In genomic region chr3:19425825-19426224, GRCh38 we compare ENCODE assay signal across 25 cellular contexts.
"Had no signal": no experiment of that assay in that cellular context is flagged by ENCODE, and none has a peak within 500 bp of the region (broad histone marks: within the 10 kb centered on the region; RNA-seq: fewer than 3 reads in every experiment).

No MANE protein-coding gene starts in this region.

- H3K9me3 Mint-ChIP-seq: activated CD4-positive, alpha-beta memory T cell treated with anti-CD3 and anti-CD28 coated beads, Interleukin-2, amount 10 ng/mL, durations not matched to agents 7 days and 5 days; activated naive CD4-positive, alpha-beta T cell treated with anti-CD3 and anti-CD28 coated beads for 36 hours; activated naive CD4-positive, alpha-beta T cell treated with anti-CD3 and anti-CD28 coated beads, Interleukin-2, amount 50 U/mL, for 24 hours; activated T-helper 1 cell treated with anti-CD3 and anti-CD28 coated beads, Interleukin-12 subunit alpha, Interleukin-12 subunit beta, Interleukin-2, Interleukin-4 antibody, amounts not matched to agents 30 ng/mL and 10 ng/mL and 1 ng/mL, durations not matched to agents 14 hours and 24 hours and 36 hours; activated T-helper 2 cell treated with anti-CD3 and anti-CD28 coated beads, Interferon-gamma antibody, Interleukin-2, Interleukin-4, amounts not matched to agents 10 μg/mL and 5 μg/mL and 100 μg/mL, durations not matched to agents 14 hours and 24 hours and 36 hours had no signal

- DNase-seq: activated CD4-positive, alpha-beta memory T cell treated with anti-CD3 and anti-CD28 coated beads, Interleukin-2, amount 10 ng/mL, durations not matched to agents 7 days and 5 days; activated CD4-positive, alpha-beta T cell treated with anti-CD3 and anti-CD28 coated beads for 36 hours; activated CD4-positive, alpha-beta T cell treated with anti-CD3 and anti-CD28 coated beads, Interleukin-2, amount 10 ng/mL, durations not matched to agents 7 days and 5 days; activated CD4-positive, alpha-beta T cell treated with anti-CD3 and anti-CD28 coated beads, Interleukin-2, amount 50 U/mL, for 4 hours; activated CD4-positive, CD25-positive, alpha-beta regulatory T cell; activated CD4-positive, CD25-positive, alpha-beta regulatory T cell treated with anti-CD3 and anti-CD28 coated beads, Interleukin-2, amount 50 U/mL, for 72 hours; activated CD8-positive, alpha-beta memory T cell treated with anti-CD3 and anti-CD28 coated beads, Interleukin-2, amount 10 ng/mL, durations not matched to agents 7 days and 5 days; activated CD8-positive, alpha-beta memory T cell treated with anti-CD3 and anti-CD28 coated beads, Interleukin-2, amount 50 U/mL, for 4 hours; activated effector memory CD4-positive, alpha-beta T cell treated with anti-CD3 and anti-CD28 coated beads, Interleukin-2, amount 50 U/mL, for 16 hours; activated naive CD4-positive, alpha-beta T cell treated with anti-CD3 and anti-CD28 coated beads for 36 hours; activated T-cell treated with anti-CD3 and anti-CD28 coated beads, Interleukin-2, amount 50 U/mL, for 1 hour; activated T-cell treated with anti-CD3 and anti-CD28 coated beads, Interleukin-2, amount 50 U/mL, for 48 hours; amniotic stem cell; anterior cingulate cortex; body of pancreas; caudate nucleus; effector CD8-positive, alpha-beta T cell; esophagus squamous epithelium; foreskin melanocyte; T-helper 2 cell had no signal

- H3K36me3 ChIP-seq: esophagus squamous epithelium, gastroesophageal sphincter had no signal

- H3K27ac ChIP-seq: body of pancreas, epithelial cell of prostate, esophagus squamous epithelium, gastroesophageal sphincter had no signal

- H3K4me1 Mint-ChIP-seq: activated CD4-positive, alpha-beta T cell treated with anti-CD3 and anti-CD28 coated beads for 36 hours; activated naive CD4-positive, alpha-beta T cell treated with anti-CD3 and anti-CD28 coated beads, Interleukin-2, amount 50 U/mL, for 24 hours had no signal

- H3K36me3 Mint-ChIP-seq: activated CD8-positive, alpha-beta memory T cell treated with anti-CD3 and anti-CD28 coated beads, Interleukin-2, amount 10 ng/mL, durations not matched to agents 7 days and 5 days; activated naive CD4-positive, alpha-beta T cell treated with anti-CD3 and anti-CD28 coated beads, Interleukin-2, amount 50 U/mL, for 24 hours had no signal

- H3K27me3 Mint-ChIP-seq: activated CD4-positive, alpha-beta memory T cell treated with anti-CD3 and anti-CD28 coated beads, Interleukin-2, amount 10 ng/mL, durations not matched to agents 7 days and 5 days; activated CD4-positive, alpha-beta T cell treated with anti-CD3 and anti-CD28 coated beads for 36 hours; activated CD8-positive, alpha-beta memory T cell treated with anti-CD3 and anti-CD28 coated beads, Interleukin-2, amount 10 ng/mL, durations not matched to agents 7 days and 5 days; activated naive CD4-positive, alpha-beta T cell treated with anti-CD3 and anti-CD28 coated beads, Interleukin-2, amount 50 U/mL, for 24 hours had no signal

- H3K4me3 Mint-ChIP-seq: activated CD4-positive, alpha-beta memory T cell treated with anti-CD3 and anti-CD28 coated beads, Interleukin-2, amount 10 ng/mL, durations not matched to agents 7 days and 5 days; activated CD4-positive, alpha-beta T cell treated with anti-CD3 and anti-CD28 coated beads for 36 hours; activated CD4-positive, alpha-beta T cell treated with anti-CD3 and anti-CD28 coated beads, Interleukin-2, amount 10 ng/mL, durations not matched to agents 7 days and 5 days; activated CD8-positive, alpha-beta memory T cell treated with anti-CD3 and anti-CD28 coated beads, Interleukin-2, amount 10 ng/mL, durations not matched to agents 7 days and 5 days; activated naive CD4-positive, alpha-beta T cell treated with anti-CD3 and anti-CD28 coated beads for 36 hours; activated naive CD4-positive, alpha-beta T cell treated with anti-CD3 and anti-CD28 coated beads, Interleukin-2, amount 50 U/mL, for 24 hours; activated T-helper 1 cell treated with anti-CD3 and anti-CD28 coated beads, Interleukin-12 subunit alpha, Interleukin-12 subunit beta, Interleukin-2, Interleukin-4 antibody, amounts not matched to agents 30 ng/mL and 10 ng/mL and 1 ng/mL, durations not matched to agents 14 hours and 24 hours and 36 hours had no signal

- H3K27ac Mint-ChIP-seq: activated CD4-positive, alpha-beta memory T cell treated with anti-CD3 and anti-CD28 coated beads, Interleukin-2, amount 10 ng/mL, durations not matched to agents 7 days and 5 days; activated CD4-positive, alpha-beta T cell treated with anti-CD3 and anti-CD28 coated beads for 36 hours; activated CD4-positive, alpha-beta T cell treated with anti-CD3 and anti-CD28 coated beads, Interleukin-2, amount 10 ng/mL, durations not matched to agents 7 days and 5 days; activated CD8-positive, alpha-beta memory T cell treated with anti-CD3 and anti-CD28 coated beads, Interleukin-2, amount 10 ng/mL, durations not matched to agents 7 days and 5 days; activated naive CD4-positive, alpha-beta T cell treated with anti-CD3 and anti-CD28 coated beads for 36 hours; activated naive CD4-positive, alpha-beta T cell treated with anti-CD3 and anti-CD28 coated beads, Interleukin-2, amount 50 U/mL, for 24 hours; activated T-helper 1 cell treated with anti-CD3 and anti-CD28 coated beads, Interleukin-12 subunit alpha, Interleukin-12 subunit beta, Interleukin-2, Interleukin-4 antibody, amounts not matched to agents 30 ng/mL and 10 ng/mL and 1 ng/mL, durations not matched to agents 14 hours and 24 hours and 36 hours; activated T-helper 2 cell treated with anti-CD3 and anti-CD28 coated beads, Interferon-gamma antibody, Interleukin-2, Interleukin-4, amounts not matched to agents 10 μg/mL and 5 μg/mL and 100 μg/mL, durations not matched to agents 14 hours and 24 hours and 36 hours had no signal

- H3K27me3 ChIP-seq: body of pancreas, esophagus squamous epithelium, gastroesophageal sphincter had no signal

- H3K4me1 ChIP-seq: body of pancreas, esophagus squamous epithelium, gastroesophageal sphincter had no signal

- H3K9me3 ChIP-seq: body of pancreas, esophagus squamous epithelium, gastroesophageal sphincter had no signal

- H3K4me3 ChIP-seq: body of pancreas, esophagus squamous epithelium, gastroesophageal sphincter had no signal

- ATAC-seq: activated CD4-positive, alpha-beta T cell treated with anti-CD3 and anti-CD28 coated beads for 36 hours; activated CD8-positive, alpha-beta memory T cell treated with anti-CD3 and anti-CD28 coated beads, Interleukin-2, amount 10 ng/mL, durations not matched to agents 7 days and 5 days; body of pancreas; gastroesophageal sphincter had no signal
